ENCODE assay signal across 20 cellular contexts in the genomic region with DNA sequence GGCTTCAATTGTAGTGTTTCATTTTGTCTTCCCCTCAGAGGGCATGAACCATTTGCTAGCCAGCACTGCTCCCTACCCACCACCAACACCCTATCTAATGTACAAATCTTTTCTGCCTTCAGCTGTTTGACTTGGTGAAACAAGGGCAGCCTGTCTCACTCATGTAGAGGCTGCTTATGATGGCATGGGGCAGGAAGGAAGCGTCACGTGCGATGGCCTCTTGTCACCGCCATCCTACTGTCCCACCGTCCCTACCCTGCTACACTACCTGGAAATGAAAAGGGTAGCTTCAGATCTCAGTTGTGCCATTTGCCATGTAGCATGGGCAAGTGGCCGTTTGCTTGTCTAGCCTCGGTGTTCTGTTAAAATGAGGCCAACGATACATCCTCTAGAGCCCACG. TPM values are rescaled to one million over a fixed set of nuclear protein-coding genes. Genes with fewer than 3 reads are reported as not detected.
DNase-seq lines count a peak whose midpoint lies in the region; ATAC-seq and TF ChIP-seq lines count a peak whose summit lies in the region.
"Had no signal": no experiment of that assay in that cellular context is flagged by ENCODE, and none has a peak within 500 bp of the region (broad histone marks: within the 10 kb centered on the region; RNA-seq: fewer than 3 reads in every experiment).

No MANE protein-coding gene starts in this region.

- no peak for ATAC-seq in WTC11
- no peak for ATAC-seq in GM19463 (IDR thresholded peaks at IDR 0.05; ENCODE audit: unreplicated experiment)
- ATAC-seq: stimulated activated memory B cell treated with anti-CD40 and anti-IgM and Interleukin-4, amounts not matched to agents 10 μg/mL and 1 μg/mL and 100 μg/mL, for 72 hours had no signal

- no peaks in the 10 kb centered on the region for H3K27me3 Mint-ChIP-seq in WTC11 (ENCODE audit: low read depth)
- H3K27me3 Mint-ChIP-seq: activated B cell treated with CpG ODN at 0.5 μM for 24 hours; naive thymus-derived CD8-positive, alpha-beta T cell; stimulated activated memory B cell treated with anti-CD40 and anti-IgM and Interleukin-4, amounts not matched to agents 10 μg/mL and 1 μg/mL and 100 μg/mL, for 72 hours had no signal

- POLR2A ChIA-PET in WTC11 (lab: Charles Lee) = interaction anchor here (0.6 to 1.6 kb wide), 3 partner anchors 99 to 138 kb away, joined by 3 to 8 read pairs (median 4); partner anchors contain the start of gene ADIPOR2

- no peak overlapping the region for H3K4me3 Mint-ChIP-seq in WTC11
- H3K4me3 Mint-ChIP-seq: activated B cell treated with CpG ODN at 0.5 μM for 24 hours; mesothelial cell of epicardium; stimulated activated memory B cell treated with anti-CD40 and anti-IgM and Interleukin-4, amounts not matched to agents 10 μg/mL and 1 μg/mL and 100 μg/mL, for 72 hours had no signal

- TF ChIP-seq CTCF in WTC11 (IDR thresholded peaks at IDR 0.05) = no peak

- H3K27ac Mint-ChIP-seq in WTC11 = no peak overlapping the region
- H3K27ac Mint-ChIP-seq: activated B cell treated with CpG ODN at 0.5 μM for 24 hours, mesothelial cell of epicardium had no signal

- 0 out of 2 replicates have a peak, but pooled peaks cover 1% of the 10 kb centered on the region for H3K36me3 ChIP-seq in H7 (replicated peaks; ENCODE audit: control insufficient read depth, insufficient read depth, low read length)

- CTCF ChIA-PET in WTC11 (lab: Charles Lee) = interaction anchor here (0.6 to 7.0 kb wide), 32 partner anchors 8 to 673 kb away, joined by 3 to 154 read pairs (median 6); partner anchors contain the start of genes ADIPOR2 and WNT5B

- no peaks in the 10 kb centered on the region for H3K9me3 Mint-ChIP-seq in WTC11
- H3K9me3 Mint-ChIP-seq: activated B cell treated with CpG ODN at 0.5 μM for 24 hours; mesothelial cell of epicardium; naive thymus-derived CD8-positive, alpha-beta T cell; stimulated activated memory B cell treated with anti-CD40 and anti-IgM and Interleukin-4, amounts not matched to agents 10 μg/mL and 1 μg/mL and 100 μg/mL, for 72 hours had no signal

- peak; percentile 10 for DNase-seq in H7
- no peak for DNase-seq in WTC11 (ENCODE audit: low spot score)
- peak; percentile 56 for DNase-seq in globus pallidus (ENCODE audit: low spot score)
- peak; percentile 55 for DNase-seq in superior temporal gyrus (ENCODE audit: extremely low spot score)
- no peak for DNase-seq in SKM-1 treated with dmso at 0.1 percent for 144 hours (lab: John Stamatoyannopoulos, UW; ENCODE audit: unreplicated experiment)
- no peak for DNase-seq in NCI-H2196 treated with DMSO at 0.1 percent for 48 hours (lab: John Stamatoyannopoulos, UW; ENCODE audit: unreplicated experiment)
- DNase-seq: activated B cell treated with CpG ODN at 0.5 μM for 24 hours; left lung; NCI-H1417 treated with DMSO at 0.1 percent for 48 hours; NK-92 treated with Interleukin-12 subunit alpha and Interleukin-12 subunit beta, amount 100 ng/mL, for 24 hours had no signal

- no peak overlapping the region for H3K4me3 ChIP-seq in H7 (ENCODE audit: insufficient read depth, low read depth, low read length)
- H3K4me3 ChIP-seq: left lung, Peyer's patch, SJSA1, smooth muscle cell, thoracic aorta had no signal

- peaks cover 12% of the 10 kb centered on the region for H3K36me3 Mint-ChIP-seq in WTC11

- peaks cover 32% of the 10 kb centered on the region for H3K4me1 Mint-ChIP-seq in WTC11

- H3K27me3 ChIP-seq in H7 (ENCODE audit: control insufficient read depth, insufficient read depth, low read length) = no peaks in the 10 kb centered on the region
- H3K27me3 ChIP-seq: foreskin keratinocyte, left lung, Peyer's patch, SJSA1 had no signal

TF ChIP-seq in WTC11, 78 proteins besides CTCF, POLR2A, EP300 and RAD21:
- TF ChIP-seq, protein P1, sequence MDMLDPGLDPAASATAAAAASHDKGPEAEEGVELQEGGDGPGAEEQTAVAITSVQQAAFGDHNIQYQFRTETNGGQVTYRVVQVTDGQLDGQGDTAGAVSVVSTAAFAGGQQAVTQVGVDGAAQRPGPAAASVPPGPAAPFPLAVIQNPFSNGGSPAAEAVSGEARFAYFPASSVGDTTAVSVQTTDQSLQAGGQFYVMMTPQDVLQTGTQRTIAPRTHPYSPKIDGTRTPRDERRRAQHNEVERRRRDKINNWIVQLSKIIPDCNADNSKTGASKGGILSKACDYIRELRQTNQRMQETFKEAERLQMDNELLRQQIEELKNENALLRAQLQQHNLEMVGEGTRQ (CRISPR knock-in tag; IDR thresholded peaks at IDR 0.05) = no peak
- no peak for TF ChIP-seq SOX15 (CRISPR knock-in tag; IDR thresholded peaks at IDR 0.05)
- no peak for TF ChIP-seq TEAD1 (CRISPR knock-in tag; IDR thresholded peaks at IDR 0.05)
- TF ChIP-seq TCF7 (CRISPR knock-in tag; IDR thresholded peaks at IDR 0.05; ENCODE audit: low read depth) = no peak
- TF ChIP-seq NFE2L1 (CRISPR knock-in tag; IDR thresholded peaks at IDR 0.05) = no peak
- TF ChIP-seq CBFB (CRISPR knock-in tag; IDR thresholded peaks at IDR 0.05; ENCODE audit: low read depth) = no peak
- 0 out of 2 replicates have a peak, but pooled peaks have one; percentile 35 for TF ChIP-seq ZNF232 (CRISPR knock-in tag; IDR thresholded peaks at IDR 0.05)
- TF ChIP-seq JAZF1 (CRISPR knock-in tag; IDR thresholded peaks at IDR 0.05) = no peak
- no peak for TF ChIP-seq RELA (CRISPR knock-in tag; IDR thresholded peaks at IDR 0.05; ENCODE audit: borderline replicate concordance)

RNA-seq across cellular contexts. Expression of gene LRTM2, which starts 29.9 kb away (rescaled TPM):
- 0.42 TPM in 1 of 2 replicates, not detected in the other for total RNA-seq in H7 (2014; rRNA removed; shearing (Covaris generic))
- 0.30 to 0.66 TPM (median 0.34 TPM) in 3 replicates for total RNA-seq in WTC11 (2021)
- total RNA-seq: activated B cell treated with CpG ODN at 0.5 μM for 24 hours, foreskin keratinocyte, left lung, osteocyte, Peyer's patch, SJSA1, smooth muscle cell, thoracic aorta had no signal

Comparison
In these comparisons a context has a peak if more than half of its experiments do, and no peak if none do; other contexts are left out.
1. DNase-seq: peak in H7 (single experiment), globus pallidus (single experiment) and superior temporal gyrus (single experiment); none in WTC11 (single experiment), SKM-1 treated with dmso at 0.1 percent for 144 hours (single experiment) and NCI-H2196 treated with DMSO at 0.1 percent for 48 hours (single experiment).